In the genomic region with DNA sequence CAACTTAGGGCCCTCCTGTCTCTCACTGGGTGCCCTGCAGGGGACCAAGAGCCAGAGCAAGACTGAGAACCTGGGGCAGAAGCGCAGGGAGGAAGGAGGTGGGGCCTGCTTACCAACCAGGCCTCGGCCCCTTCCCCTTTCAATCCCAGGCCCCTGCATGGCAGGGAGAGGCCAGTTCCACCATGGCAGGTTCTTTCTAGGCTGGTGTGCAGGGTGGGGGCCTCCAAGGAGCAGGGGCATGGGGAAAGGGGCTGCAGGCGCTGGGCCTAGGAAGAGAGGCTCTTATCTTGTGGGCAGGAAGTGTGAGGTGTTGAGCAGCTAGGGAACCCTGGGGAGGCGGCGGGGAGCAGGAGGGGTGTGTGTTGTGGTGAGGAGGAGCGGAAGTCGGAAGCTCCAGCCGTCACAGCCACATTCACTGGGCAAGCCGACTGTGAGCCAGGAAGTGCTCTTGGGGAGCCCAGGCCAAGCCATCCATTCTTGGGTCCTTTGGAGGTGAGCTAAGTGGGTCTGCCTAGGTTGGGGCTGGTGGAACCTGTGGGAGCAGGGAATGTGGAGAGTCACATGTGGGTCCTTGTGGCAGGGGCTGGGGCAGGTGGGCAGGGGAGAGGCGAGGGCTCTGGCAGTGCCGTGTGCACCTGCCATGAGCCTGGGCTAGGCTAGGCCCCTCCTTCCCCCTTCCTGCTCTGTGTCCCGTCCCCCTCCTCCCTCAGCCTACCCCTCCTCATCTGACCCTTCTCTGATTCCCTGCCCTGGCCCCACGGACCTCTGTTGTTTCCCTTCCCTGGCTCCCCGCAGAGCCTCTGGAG, we compare ENCODE assay signal across 8 cellular contexts. TPM values are rescaled to one million over a fixed set of nuclear protein-coding genes. Genes with fewer than 3 reads are reported as not detected.
DNase-seq lines count a peak whose midpoint lies in the region; ATAC-seq, FAIRE-seq and TF ChIP-seq lines count a peak whose summit lies in the region.

TSS of gene PSD4 (plus strand) at position 409 of the 806 bp plus-strand sequence. CDS start 8,486 bp downstream, outside the sequence.

- H3K9me3 ChIP-seq in esophagus (ENCODE audit: control insufficient read depth in 2 of 2, insufficient read depth in 1 of 2, low read depth in 1 of 2, low read length in 1 of 2), result no peaks in the 10 kb centered on the region
- no peaks in the 10 kb centered on the region for H3K9me3 ChIP-seq in small intestine (ENCODE audit: control insufficient read depth, low read depth)
- H3K9me3 ChIP-seq in ovary, result no peaks in the 10 kb centered on the region

- no peak for FAIRE-seq in small intestine (lab: Jason Lieb, UNC)

- H3K36me3 ChIP-seq in esophagus (ENCODE audit: control insufficient read depth in 2 of 2, insufficient read depth in 2 of 2, low read length in 1 of 2), result peaks cover 0 to 3% of the 10 kb centered on the region in 2 donors
- no peaks in the 10 kb centered on the region for H3K36me3 ChIP-seq in small intestine (ENCODE audit: control insufficient read depth in 2 of 2, insufficient read depth in 2 of 2, low read length in 2 of 2)
- no peaks in the 10 kb centered on the region for H3K36me3 ChIP-seq in ovary

- H3K27ac ChIP-seq in esophagus (ENCODE audit: low read depth in 2 of 2, low read length in 1 of 2) (peak within 1 kb of the TSS; percentile 14 to 43), small intestine (ENCODE audit: low read depth in 1 of 2, low read length in 1 of 2) (peak within 1 kb of the TSS in 1 of 2 donors; percentile 75), ovary (no peak within 1 kb of the TSS)

- TF ChIP-seq POLR2A in ovary (IDR thresholded peaks at IDR 0.05), result no peak

- peak within 1 kb of the TSS; percentile 94 for H3K4me3 ChIP-seq in Jurkat, Clone E6-1 (ENCODE audit: low read length)
- H3K4me3 ChIP-seq in esophagus (ENCODE audit: low read depth in 1 of 2, low read length in 2 of 2), result peak within 1 kb of the TSS; percentile 16 to 20
- H3K4me3 ChIP-seq in small intestine (ENCODE audit: low read depth in 1 of 2, low read length in 2 of 2), result peak within 1 kb of the TSS; percentile 42 to 59
- no peak within 1 kb of the TSS for H3K4me3 ChIP-seq in ovary

- H3K27me3 ChIP-seq in esophagus (ENCODE audit: control insufficient read depth in 1 of 2, insufficient read depth in 2 of 2, low read length in 2 of 2) (no peaks in the 10 kb centered on the region), small intestine (ENCODE audit: control insufficient read depth in 2 of 2, insufficient read depth in 2 of 2, low read length in 2 of 2) (no peaks in the 10 kb centered on the region), ovary (no peaks in the 10 kb centered on the region)

- WGBS in esophagus, 2 donors, result 71 to 74% methylated on average over 13 to 14 of the region's 14 CpGs
- 61 to 78% (median 68%) methylated on average over 11 to 14 of the region's 14 CpGs for WGBS in small intestine, 3 donors
- 77 to 82% (median 80%) methylated on average over 14 of the region's 14 CpGs for WGBS in ovary, 3 donors

- DNase-seq in CMK (ENCODE audit: low read depth) (peak; percentile 84), small intestine (peak; percentile 70), GOT3 (lab: John Stamatoyannopoulos, UW) (no peak), ovary (no peak)
- DNase-seq in Jurkat, Clone E6-1 (ENCODE audit: low read depth, low spot score), result peak; percentile 96
- DNase-seq in activated CD4-positive, alpha-beta T cell treated with anti-CD3 and anti-CD28 coated beads, Interleukin-2, amount 50 U/mL, for 1 hour, result peak; percentile 83

- peak; percentile 79 for ATAC-seq in GM21390 (IDR thresholded peaks at IDR 0.05; ENCODE audit: unreplicated experiment)

- TF ChIP-seq EP300 in ovary (IDR thresholded peaks at IDR 0.05), result no peak

- intact Hi-C loops in ovary (cut with DNase I), result no loop called here

- no peak for TF ChIP-seq CTCF in ovary (IDR thresholded peaks at IDR 0.05)

- H3K4me1 ChIP-seq in esophagus (ENCODE audit: control insufficient read depth in 2 of 2, insufficient read depth in 2 of 2, low read length in 1 of 2) (peaks cover 0 to 3% of the 10 kb centered on the region in 2 donors), small intestine (ENCODE audit: control insufficient read depth in 2 of 2, insufficient read depth in 1 of 2, low read depth in 1 of 2, low read length in 1 of 2) (peaks cover 2 to 5% of the 10 kb centered on the region in 2 donors), ovary (ENCODE audit: insufficient read depth) (no peaks in the 10 kb centered on the region)

RNA-seq across cellular contexts. Expression of gene PSD4, which starts in this region (rescaled TPM):
- polyA plus RNA-seq in Jurkat, Clone E6-1 (2012; ENCODE audit: insufficient read depth, insufficient read length), result 69.3 TPM
- polyA plus RNA-seq in esophagus, result 10 to 100 TPM; 18.1 to 32.6 TPM
- polyA plus RNA-seq in small intestine, result 10 to 100 TPM; 24.7 to 39.2 (median 31.8) TPM
- 10 to 100 TPM in 1 of 7 donors, 1 to 10 TPM in 6; 2.0 to 14.1 (median 5.4) TPM for total RNA-seq in ovary
- polyA plus RNA-seq in ovary, result 1 to 10 TPM; 1.2 to 3.3 TPM

Comparison
In these comparisons a context has a peak if more than half of its experiments do, and no peak if none do; other contexts are left out.
1. RNA of gene PSD4 (polyA plus RNA-seq): 18.1 to 32.6 TPM in esophagus and 24.7 to 39.2 TPM in small intestine; 1.2 to 3.3 TPM in ovary; every median in the first group is over 4 times any median in the second.
2. DNase-seq: peak in CMK (single experiment), Jurkat, Clone E6-1 (single experiment), activated CD4-positive, alpha-beta T cell treated with anti-CD3 and anti-CD28 coated beads, Interleukin-2, amount 50 U/mL, for 1 hour (single experiment) and small intestine (single experiment); none in GOT3 (single experiment) and ovary (0 of 5).
3. H3K27ac ChIP-seq: peak in esophagus (2 of 2); none in ovary (0 of 2).